8 cellular contexts compared by ENCODE assay signal in the genomic region with DNA sequence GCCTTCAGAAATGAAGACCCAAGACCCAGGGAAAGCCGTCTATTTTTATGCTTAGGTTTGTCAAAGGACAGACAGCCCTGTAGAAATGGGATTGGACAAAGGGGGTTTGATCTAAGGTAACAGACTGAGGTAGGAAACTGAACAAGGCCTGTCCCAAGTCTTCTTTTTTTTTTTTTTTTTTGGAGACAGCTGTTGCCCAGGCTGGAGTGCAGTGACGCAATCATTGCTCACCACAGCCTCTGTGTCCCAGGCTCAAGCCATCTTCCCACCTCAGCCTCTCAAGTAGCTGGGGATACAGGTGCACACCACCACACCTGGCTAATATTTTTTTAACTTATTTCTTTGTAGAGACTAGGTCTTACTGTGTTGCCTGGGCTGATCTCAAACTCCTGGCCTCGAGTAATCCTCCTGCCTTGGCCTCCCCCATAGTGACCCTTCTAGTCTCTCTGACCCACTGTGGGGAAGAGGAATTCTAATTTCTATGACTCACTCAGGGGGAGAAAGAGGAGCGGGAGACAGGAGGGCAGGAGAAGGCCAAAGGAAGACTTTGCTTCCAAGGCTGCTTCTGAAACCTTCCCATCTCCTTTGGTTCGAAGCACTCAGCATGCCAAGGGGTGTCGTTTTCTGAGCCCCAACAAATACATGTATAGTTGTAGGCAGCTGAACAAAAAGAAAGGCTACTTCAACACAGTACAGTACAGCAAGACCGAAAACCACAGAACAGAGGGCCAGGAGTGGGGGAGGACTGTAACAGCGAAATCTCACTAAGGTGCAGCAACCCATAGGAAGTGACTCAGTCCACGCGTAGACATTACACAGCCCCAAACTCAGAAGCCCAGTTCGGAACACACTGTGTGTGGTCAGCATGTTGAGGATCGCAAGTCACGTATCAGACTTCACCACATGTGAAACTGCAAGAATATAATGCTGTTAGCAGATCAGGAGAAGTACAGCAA. TPM values are rescaled to one million over a fixed set of nuclear protein-coding genes. Genes with fewer than 3 reads are reported as not detected.
DNase-seq lines count a peak whose midpoint lies in the region; ATAC-seq and TF ChIP-seq lines count a peak whose summit lies in the region.

No MANE protein-coding gene starts in this region.

- H3K9me3 Mint-ChIP-seq in activated CD4-positive, alpha-beta T cell treated with anti-CD3 and anti-CD28 coated beads, Interleukin-2, amount 10 ng/mL, durations not matched to agents 7 days and 5 days: no peaks in the 10 kb centered on the region

- peak overlapping the region; percentile 46 for H3K4me3 Mint-ChIP-seq in activated CD4-positive, alpha-beta T cell treated with anti-CD3 and anti-CD28 coated beads, Interleukin-2, amount 10 ng/mL, durations not matched to agents 7 days and 5 days

- H3K36me3 Mint-ChIP-seq in activated CD4-positive, alpha-beta T cell treated with anti-CD3 and anti-CD28 coated beads, Interleukin-2, amount 10 ng/mL, durations not matched to agents 7 days and 5 days (ENCODE audit: low read depth): peaks cover 88% of the 10 kb centered on the region

- peak overlapping the region; percentile 54 for H3K27ac ChIP-seq in HL-60 (replicated peaks)

- peak; percentile 77 for DNase-seq in AG09309 (ENCODE audit: low read depth)
- peak; percentile 73 to 91 for DNase-seq in HL-60 (ENCODE audit: low read depth in 1 of 2, low spot score in 1 of 2)
- peak; percentile 72 for DNase-seq in activated CD4-positive, alpha-beta T cell treated with anti-CD3 and anti-CD28 coated beads, Interleukin-2, amount 10 ng/mL, durations not matched to agents 7 days and 5 days
- peak; percentile 97 for DNase-seq in fibroblast of mammary gland (ENCODE audit: low read depth)
- peak; percentile 46 to 64 for DNase-seq in stimulated activated CD8-positive, alpha-beta memory T cell treated with anti-CD3 and anti-CD28 coated beads, Interleukin-15, amount 100 ng/mL, for 4 hours (ENCODE audit: low read depth in 2 of 2)
- DNase-seq in COLO668 (lab: John Stamatoyannopoulos, UW; ENCODE audit: unreplicated experiment): no peak
- no peak for DNase-seq in epidermal melanocyte (ENCODE audit: insufficient read length, low spot score)

- POLR2A ChIA-PET in activated CD4-positive, alpha-beta T cell treated with anti-CD3 and anti-CD28 coated beads, Interleukin-2, amount 10 ng/mL, durations not matched to agents 7 days and 5 days (lab: Charles Lee): no interaction called here

- CTCF ChIA-PET in activated CD4-positive, alpha-beta T cell treated with anti-CD3 and anti-CD28 coated beads, Interleukin-2, amount 10 ng/mL, durations not matched to agents 7 days and 5 days (lab: Charles Lee): interaction anchor here (0.7 to 1.6 kb wide), 4 partner anchors 11 to 209 kb away, joined by 3 to 6 read pairs (median 3); no protein-coding TSS in a partner anchor

- H3K27me3 Mint-ChIP-seq in activated CD4-positive, alpha-beta T cell treated with anti-CD3 and anti-CD28 coated beads, Interleukin-2, amount 10 ng/mL, durations not matched to agents 7 days and 5 days: no peaks in the 10 kb centered on the region

- ATAC-seq in GM19463 (IDR thresholded peaks at IDR 0.05; ENCODE audit: unreplicated experiment): peak; percentile 87

- no peak for TF ChIP-seq CTCF in AG09309 (IDR thresholded peaks at IDR 0.05; ENCODE audit: control insufficient read depth, insufficient read depth, low read depth, low read length, missing control alignments)
- TF ChIP-seq CTCF in HL-60 (IDR thresholded peaks at IDR 0.05; ENCODE audit: insufficient read depth, low read length): no peak
- no peak for TF ChIP-seq CTCF in fibroblast of mammary gland (conservative IDR thresholded peaks at IDR 0.05; ENCODE audit: control insufficient read depth, insufficient read depth, low read depth, low read length)

- no peak overlapping the region for H3K4me3 ChIP-seq in AG09309 (ENCODE audit: control insufficient read depth, low read depth, low read length)
- no peak overlapping the region for H3K4me3 ChIP-seq in HL-60 (replicated peaks; ENCODE audit: insufficient read depth, low read length)
- no peak overlapping the region for H3K4me3 ChIP-seq in fibroblast of mammary gland (ENCODE audit: control insufficient read depth, low read depth, low read length)

- H3K4me1 Mint-ChIP-seq in activated CD4-positive, alpha-beta T cell treated with anti-CD3 and anti-CD28 coated beads, Interleukin-2, amount 10 ng/mL, durations not matched to agents 7 days and 5 days: peaks cover 65% of the 10 kb centered on the region

- peak overlapping the region; percentile 83 for H3K27ac Mint-ChIP-seq in activated CD4-positive, alpha-beta T cell treated with anti-CD3 and anti-CD28 coated beads, Interleukin-2, amount 10 ng/mL, durations not matched to agents 7 days and 5 days

- no peaks in the 10 kb centered on the region for H3K27me3 ChIP-seq in HL-60 (ENCODE audit: insufficient read depth, poor library complexity, severe bottlenecking)

RNA-seq across cellular contexts. Expression of a gene that starts 0.9 kb away (rescaled TPM):
- total RNA-seq in activated CD4-positive, alpha-beta T cell treated with anti-CD3 and anti-CD28 coated beads, Interleukin-2, amount 10 ng/mL, durations not matched to agents 7 days and 5 days: 1 to 10 TPM; 4.7 to 5.4 TPM

RNA-seq across cellular contexts. Expression of a gene that starts 33.7 kb away (rescaled TPM):
- under 1 TPM; 0.04 to 0.05 TPM for total RNA-seq in activated CD4-positive, alpha-beta T cell treated with anti-CD3 and anti-CD28 coated beads, Interleukin-2, amount 10 ng/mL, durations not matched to agents 7 days and 5 days

Comparison
In these comparisons a context has a peak if more than half of its experiments do, and no peak if none do; other contexts are left out.
1. DNase-seq: peak in AG09309 (single experiment), HL-60 (2 of 2), activated CD4-positive, alpha-beta T cell treated with anti-CD3 and anti-CD28 coated beads, Interleukin-2, amount 10 ng/mL, durations not matched to agents 7 days and 5 days (single experiment), fibroblast of mammary gland (single experiment) and stimulated activated CD8-positive, alpha-beta memory T cell treated with anti-CD3 and anti-CD28 coated beads, Interleukin-15, amount 100 ng/mL, for 4 hours (2 of 2); none in COLO668 (single experiment) and epidermal melanocyte (single experiment).